In the genomic region with DNA sequence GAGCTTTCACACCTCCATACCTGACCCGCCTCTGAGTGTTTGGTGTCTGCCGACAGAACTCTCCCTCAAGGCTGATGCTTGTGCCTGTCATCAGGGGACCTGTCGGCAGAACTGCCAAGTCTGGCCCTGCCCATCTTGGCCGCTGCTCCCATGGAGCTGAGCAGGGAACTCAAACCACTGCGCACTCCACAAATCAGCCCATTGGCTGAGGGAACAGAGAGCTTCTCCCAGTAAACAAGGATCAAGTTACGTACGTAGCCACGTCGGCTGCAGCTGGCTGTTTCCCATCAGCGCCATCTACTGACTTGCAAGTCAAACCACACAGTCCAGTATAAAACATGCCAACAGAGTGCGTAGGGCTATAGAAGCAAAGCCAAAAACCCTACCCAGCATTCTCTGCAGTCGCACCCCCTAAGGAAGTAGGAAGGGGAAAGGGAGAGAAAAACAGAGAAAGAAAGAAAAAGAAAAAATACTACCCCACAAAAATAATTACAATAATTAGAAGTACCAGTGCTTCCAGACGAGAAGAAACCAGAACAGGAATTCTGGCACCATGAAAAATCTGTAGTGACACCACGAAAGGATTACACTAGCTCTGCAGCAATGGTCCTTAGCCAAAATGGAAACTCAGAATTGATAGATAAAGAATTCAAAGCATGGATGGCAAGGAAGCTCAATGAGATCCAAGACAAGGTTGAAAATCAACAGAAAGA, we compare ENCODE assay signal across 6 cellular contexts. TPM values are rescaled to one million over a fixed set of nuclear protein-coding genes. Genes with fewer than 3 reads are reported as not detected.
A peak's percentile ranks its signal among the peaks of the same experiment; 100 is the strongest.
DNase-seq lines count a peak whose midpoint lies in the region; ATAC-seq and TF ChIP-seq lines count a peak whose summit lies in the region.

No MANE protein-coding gene starts in this region.

- no peaks in the 10 kb centered on the region for H3K36me3 Mint-ChIP-seq in T-helper 17 cell (ENCODE audit: low read depth)

- H3K4me3 Mint-ChIP-seq in T-helper 17 cell: no peak overlapping the region

- no peak overlapping the region for H3K27ac Mint-ChIP-seq in T-helper 17 cell

- no peaks in the 10 kb centered on the region for H3K4me1 Mint-ChIP-seq in T-helper 17 cell

- H3K36me3 ChIP-seq in HUES6 (ENCODE audit: control insufficient read depth, insufficient read depth, low read length): no peaks in the 10 kb centered on the region
- no peaks in the 10 kb centered on the region for H3K36me3 ChIP-seq in kidney epithelial cell (ENCODE audit: control insufficient read depth, insufficient read depth, low read length)

- ATAC-seq in T-helper 17 cell (peak; percentile 47), HG03139 (IDR thresholded peaks at IDR 0.05; ENCODE audit: unreplicated experiment) (no peak)

- no peaks in the 10 kb centered on the region for H3K27me3 Mint-ChIP-seq in T-helper 17 cell

- in situ Hi-C loops in ACHN (cut with HindIII; ENCODE audit: low pct_ligation_motif_present, low pct_unique_long_range_greater_than_20kb, low sequenced_read_pairs): no loop called here

- peak; percentile 77 for TF ChIP-seq CTCF in kidney epithelial cell (IDR thresholded peaks at IDR 0.05; ENCODE audit: insufficient read depth, low read length, poor library complexity, severe bottlenecking)

- no peak overlapping the region for H3K9ac ChIP-seq in HUES6 (ENCODE audit: low read length)

- DNase-seq in ACHN (peak; percentile 26), T-helper 17 cell (no peak), kidney epithelial cell (ENCODE audit: low read depth) (peak; percentile 35), putamen (ENCODE audit: low spot score) (no peak)

- H3K27ac ChIP-seq in HUES6 (ENCODE audit: low read depth, low read length): no peak overlapping the region

- H3K9me3 ChIP-seq in HUES6 (ENCODE audit: control insufficient read depth, insufficient read depth, low read depth, low read length): no peaks in the 10 kb centered on the region
- peaks cover 5% of the 10 kb centered on the region for H3K9me3 ChIP-seq in T-helper 17 cell (ENCODE audit: control insufficient read depth, low read length, poor library complexity, severe bottlenecking)

- H3K27me3 ChIP-seq in HUES6 (ENCODE audit: control insufficient read depth, insufficient read depth, low read length) (no peaks in the 10 kb centered on the region), kidney epithelial cell (ENCODE audit: control insufficient read depth, insufficient read depth, low read length) (no peaks in the 10 kb centered on the region)

- H3K4me3 ChIP-seq in HUES6 (ENCODE audit: low read depth, low read length): peak overlapping the region; percentile 33
- H3K4me3 ChIP-seq in kidney epithelial cell (ENCODE audit: low read depth, low read length): no peak overlapping the region

- no peaks in the 10 kb centered on the region for H3K4me1 ChIP-seq in HUES6 (ENCODE audit: control insufficient read depth, insufficient read depth, low read length)

RNA-seq across cellular contexts. Expression of a gene that starts 13.1 kb away (rescaled TPM):
- total RNA-seq in T-helper 17 cell (not detected), kidney epithelial cell (not detected in 2 replicates)

RNA-seq across cellular contexts. Expression of a gene that starts 16.8 kb away (rescaled TPM):
- total RNA-seq in T-helper 17 cell (not detected), kidney epithelial cell (not detected in 2 replicates)

RNA-seq across cellular contexts. Expression of a gene that starts 21.1 kb away (rescaled TPM):
- not detected for total RNA-seq in T-helper 17 cell
- not detected in 2 replicates for total RNA-seq in kidney epithelial cell

RNA-seq across cellular contexts. Expression of a gene that starts 31.1 kb away (rescaled TPM):
- total RNA-seq in T-helper 17 cell: not detected
- not detected in 2 replicates for total RNA-seq in kidney epithelial cell

RNA-seq across cellular contexts. Expression of a gene that starts 36.9 kb away (rescaled TPM):
- total RNA-seq in T-helper 17 cell (not detected), kidney epithelial cell (not detected in 2 replicates)

Comparison
In these comparisons a context has a peak if more than half of its experiments do, and no peak if none do; other contexts are left out.
1. DNase-seq: peak in ACHN (single experiment) and kidney epithelial cell (single experiment); none in T-helper 17 cell (0 of 3) and putamen (single experiment).